ENCODE assay signal across 1 cellular context in the genomic region with DNA sequence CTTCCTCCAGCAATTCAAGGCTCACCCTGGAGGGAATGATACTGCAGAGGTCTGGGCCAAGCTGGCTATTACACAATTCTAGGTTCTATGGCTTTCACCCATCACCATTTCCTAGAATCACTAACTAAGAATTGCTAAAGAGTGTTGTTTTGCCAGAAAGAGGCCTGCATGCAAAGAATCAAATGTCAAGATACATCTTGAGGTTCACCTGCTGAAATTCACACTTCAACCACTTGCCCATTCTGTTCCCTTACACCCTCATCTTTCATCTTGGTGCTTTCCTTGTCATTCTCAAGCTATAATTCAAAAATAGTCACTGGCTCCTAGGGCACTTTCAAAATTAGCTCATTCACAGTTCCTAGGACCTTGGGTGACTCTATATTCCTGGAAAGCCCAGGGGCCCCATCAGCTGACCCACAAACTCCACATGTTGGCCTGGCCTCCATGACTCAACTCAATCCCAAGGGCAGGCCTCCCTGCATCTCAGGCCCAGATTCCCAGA.
TF ChIP-seq lines count a peak whose summit lies in the region.

No MANE protein-coding gene starts in this region.

TF ChIP-seq in SK-N-SH treated with all-trans-retinoic acid at 6 μM for 48 hours, 23 proteins besides CTCF, POLR2A, EP300 and RAD21 (continued from another document):
- TF ChIP-seq, protein P1, sequence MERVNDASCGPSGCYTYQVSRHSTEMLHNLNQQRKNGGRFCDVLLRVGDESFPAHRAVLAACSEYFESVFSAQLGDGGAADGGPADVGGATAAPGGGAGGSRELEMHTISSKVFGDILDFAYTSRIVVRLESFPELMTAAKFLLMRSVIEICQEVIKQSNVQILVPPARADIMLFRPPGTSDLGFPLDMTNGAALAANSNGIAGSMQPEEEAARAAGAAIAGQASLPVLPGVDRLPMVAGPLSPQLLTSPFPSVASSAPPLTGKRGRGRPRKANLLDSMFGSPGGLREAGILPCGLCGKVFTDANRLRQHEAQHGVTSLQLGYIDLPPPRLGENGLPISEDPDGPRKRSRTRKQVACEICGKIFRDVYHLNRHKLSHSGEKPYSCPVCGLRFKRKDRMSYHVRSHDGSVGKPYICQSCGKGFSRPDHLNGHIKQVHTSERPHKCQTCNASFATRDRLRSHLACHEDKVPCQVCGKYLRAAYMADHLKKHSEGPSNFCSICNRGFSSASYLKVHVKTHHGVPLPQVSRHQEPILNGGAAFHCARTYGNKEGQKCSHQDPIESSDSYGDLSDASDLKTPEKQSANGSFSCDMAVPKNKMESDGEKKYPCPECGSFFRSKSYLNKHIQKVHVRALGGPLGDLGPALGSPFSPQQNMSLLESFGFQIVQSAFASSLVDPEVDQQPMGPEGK (CRISPR knock-in tag; IDR thresholded peaks at IDR 0.05; ENCODE audit: borderline replicate concordance) = no peak
- TF ChIP-seq TOX (CRISPR knock-in tag; IDR thresholded peaks at IDR 0.05; ENCODE audit: borderline replicate concordance) (no peak), OSR1 (CRISPR knock-in tag; IDR thresholded peaks at IDR 0.05) (no peak), ZFP3 (CRISPR knock-in tag; IDR thresholded peaks at IDR 0.05) (no peak), ISL1 (CRISPR knock-in tag; IDR thresholded peaks at IDR 0.05) (no peak), ARNTL (CRISPR knock-in tag; IDR thresholded peaks at IDR 0.05; ENCODE audit: borderline replicate concordance, low read depth) (no peak), ZNF8 (CRISPR knock-in tag; IDR thresholded peaks at IDR 0.05) (no peak), SNAI2 (CRISPR knock-in tag; IDR thresholded peaks at IDR 0.05) (no peak), ESRRG (CRISPR knock-in tag; IDR thresholded peaks at IDR 0.05) (no peak)
- TF ChIP-seq, protein P2, sequence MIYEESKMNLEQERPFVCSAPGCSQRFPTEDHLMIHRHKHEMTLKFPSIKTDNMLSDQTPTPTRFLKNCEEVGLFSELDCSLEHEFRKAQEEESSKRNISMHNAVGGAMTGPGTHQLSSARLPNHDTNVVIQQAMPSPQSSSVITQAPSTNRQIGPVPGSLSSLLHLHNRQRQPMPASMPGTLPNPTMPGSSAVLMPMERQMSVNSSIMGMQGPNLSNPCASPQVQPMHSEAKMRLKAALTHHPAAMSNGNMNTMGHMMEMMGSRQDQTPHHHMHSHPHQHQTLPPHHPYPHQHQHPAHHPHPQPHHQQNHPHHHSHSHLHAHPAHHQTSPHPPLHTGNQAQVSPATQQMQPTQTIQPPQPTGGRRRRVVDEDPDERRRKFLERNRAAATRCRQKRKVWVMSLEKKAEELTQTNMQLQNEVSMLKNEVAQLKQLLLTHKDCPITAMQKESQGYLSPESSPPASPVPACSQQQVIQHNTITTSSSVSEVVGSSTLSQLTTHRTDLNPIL (CRISPR knock-in tag; IDR thresholded peaks at IDR 0.05; ENCODE audit: low read depth) = no peak
- TF ChIP-seq, protein P3, sequence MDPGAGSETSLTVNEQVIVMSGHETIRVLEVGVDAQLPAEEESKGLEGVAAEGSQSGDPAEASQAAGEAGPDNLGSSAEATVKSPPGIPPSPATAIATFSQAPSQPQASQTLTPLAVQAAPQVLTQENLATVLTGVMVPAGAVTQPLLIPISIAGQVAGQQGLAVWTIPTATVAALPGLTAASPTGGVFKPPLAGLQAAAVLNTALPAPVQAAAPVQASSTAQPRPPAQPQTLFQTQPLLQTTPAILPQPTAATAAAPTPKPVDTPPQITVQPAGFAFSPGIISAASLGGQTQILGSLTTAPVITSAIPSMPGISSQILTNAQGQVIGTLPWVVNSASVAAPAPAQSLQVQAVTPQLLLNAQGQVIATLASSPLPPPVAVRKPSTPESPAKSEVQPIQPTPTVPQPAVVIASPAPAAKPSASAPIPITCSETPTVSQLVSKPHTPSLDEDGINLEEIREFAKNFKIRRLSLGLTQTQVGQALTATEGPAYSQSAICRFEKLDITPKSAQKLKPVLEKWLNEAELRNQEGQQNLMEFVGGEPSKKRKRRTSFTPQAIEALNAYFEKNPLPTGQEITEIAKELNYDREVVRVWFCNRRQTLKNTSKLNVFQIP (CRISPR knock-in tag; IDR thresholded peaks at IDR 0.05; ENCODE audit: borderline replicate concordance, low read depth) = no peak
